Comparison of ENCODE assay signal across 9 cellular contexts in genomic region chr18:49723648-49724180, GRCh38.
DNase-seq lines count a peak whose midpoint lies in the region; ATAC-seq, FAIRE-seq and TF ChIP-seq lines count a peak whose summit lies in the region.
"Had no signal": no experiment of that assay in that cellular context is flagged by ENCODE, and none has a peak within 500 bp of the region (broad histone marks: within the 10 kb centered on the region; RNA-seq: fewer than 3 reads in every experiment).

No MANE protein-coding gene starts in this region.

- no peaks in the 10 kb centered on the region for H3K9me1 ChIP-seq in K562 (ENCODE audit: control insufficient read depth, insufficient read depth, low read length)

- ATAC-seq in GM18511 (IDR thresholded peaks at IDR 0.05; ENCODE audit: unreplicated experiment) (peak; percentile 48), HG03520 (IDR thresholded peaks at IDR 0.05; ENCODE audit: unreplicated experiment) (peak; percentile 43), K562 (no peak), pancreas (peak in 3 of 4 donors; percentile 46 to 66 (median 66)), HG03159 (IDR thresholded peaks at IDR 0.05; ENCODE audit: unreplicated experiment) (no peak)

- no peak for TF ChIP-seq POLR2A in K562 (conservative IDR thresholded peaks at IDR 0.05)

- CTCF ChIA-PET in K562 (lab: Yijun Ruan, JAX; ENCODE audit: low intra/inter-chr PET ratio), result no interaction called here

- POLR2A ChIA-PET in K562 (lab: Yijun Ruan, JAX), result interaction anchor here (0.5 kb wide), 1 partner anchor 1205 kb away, joined by 5 read pairs; no protein-coding TSS in a partner anchor

- H2AFZ ChIP-seq in K562 (ENCODE audit: low read depth, low read length), result no peak overlapping the region

- 2% methylated on average over 13 of the region's 13 CpGs for WGBS in K562 (ENCODE audit: insufficient coverage, low coverage, missing lambda C conversion rate)
- WGBS in pancreas, 2 donors, result 46 to 50% methylated on average over 13 of the region's 13 CpGs

- H3K4me3 ChIP-seq in K562, result no peak overlapping the region
- no peak overlapping the region for H3K4me3 ChIP-seq in pancreas

- H3K36me3 ChIP-seq in K562 (ENCODE audit: control insufficient read depth, insufficient read depth, low read length) (no peaks in the 10 kb centered on the region), pancreas (no peaks in the 10 kb centered on the region)

- no peak for TF ChIP-seq EP300 in K562 (IDR thresholded peaks at IDR 0.05; ENCODE audit: low read length)

- no peak for TF ChIP-seq RAD21 in K562 (CRISPR knock-in tag; conservative IDR thresholded peaks at IDR 0.05 in 1 of 2, IDR thresholded peaks at IDR 0.05 in 1 of 2)

- in situ Hi-C loops in K562 (cut with MboI), result no loop called here

- H3K9ac ChIP-seq in K562 (ENCODE audit: insufficient read depth in 1 of 2, low read depth in 2 of 2, low read length in 2 of 2), result no peak overlapping the region

- H3K9me3 ChIP-seq in K562 (replicated peaks; ENCODE audit: control insufficient read depth, insufficient read depth, low read depth, low read length) (no peaks in the 10 kb centered on the region), pancreas (no peaks in the 10 kb centered on the region)

- no peak for TF ChIP-seq CTCF in K562 (IDR thresholded peaks at IDR 0.05 in 2 of 3, conservative IDR thresholded peaks at IDR 0.05 in 1 of 3; ENCODE audit: insufficient read depth in 2 of 3, low read depth in 1 of 3, low read length in 3 of 3)
- no peak for TF ChIP-seq CTCF in pancreas (IDR thresholded peaks at IDR 0.05)

- no peaks in the 10 kb centered on the region for H3K79me2 ChIP-seq in K562 (ENCODE audit: control insufficient read depth, insufficient read depth, low read length)

- H3K27me3 ChIP-seq in K562 (ENCODE audit: control insufficient read depth in 2 of 2, insufficient read depth in 2 of 2, low read length in 2 of 2), result no peaks in the 10 kb centered on the region; a peak in 2 of 5 replicates
- no peaks in the 10 kb centered on the region for H3K27me3 ChIP-seq in pancreas

- no TSS peak for BruUV-seq in K562 (replicated peaks; lab: Mats Ljungman, UMichigan)

- no peak overlapping the region for H3K4me2 ChIP-seq in K562 (ENCODE audit: insufficient read depth, low read length)

- H3K4me1 ChIP-seq in K562 (replicated peaks in 1 of 2; ENCODE audit: control insufficient read depth in 2 of 2, insufficient read depth in 2 of 2, low read length in 2 of 2) (peaks cover 0 to 10% of the 10 kb centered on the region in 2 experiments; a peak in 4 of 5 replicates), pancreas (no peaks in the 10 kb centered on the region)

- H3K27ac ChIP-seq in K562 (ENCODE audit: extremely low read depth, low read depth, low read length) (no peak overlapping the region), pancreas (peak overlapping the region in 2 of 4 donors; percentile 41 to 58)

- H4K20me1 ChIP-seq in K562 (replicated peaks; ENCODE audit: control insufficient read depth, insufficient read depth, low read length), result no peaks in the 10 kb centered on the region

- intact Hi-C loops in K562 (cut with micrococcal nuclease) (loop anchor here (10.0 kb wide), 1 partner anchor 159 kb away; the partner anchor contains the start of gene LIPG), pancreas (cut with DNase I) (no loop called here)

- FAIRE-seq in K562 (lab: Jason Lieb, UNC) (no peak), pancreas (lab: Jason Lieb, UNC) (no peak)

- DNase-seq in K562 (ENCODE audit: extremely low read depth in 1 of 4, low spot score in 3 of 4), result no peak
- no peak for DNase-seq in pancreas
- DNase-seq in NCI-H345 treated with DMSO at 0.1 percent for 48 hours (lab: John Stamatoyannopoulos, UW; ENCODE audit: unreplicated experiment), result no peak
- no peak for DNase-seq in NCI-H187 treated with DMSO at 0.1 percent for 48 hours (lab: John Stamatoyannopoulos, UW)
- no peak for DNase-seq in NCI-H2107 (lab: John Stamatoyannopoulos, UW)
- DNase-seq: glutamatergic neuron had no signal

TF ChIP-seq in K562, 482 proteins besides CTCF, POLR2A, EP300 and RAD21 (continues in another document):
- TF ChIP-seq CHCHD3 (CRISPR knock-in tag; IDR thresholded peaks at IDR 0.05) (no peak), STAT5B (CRISPR knock-in tag; IDR thresholded peaks at IDR 0.05) (no peak), AFF4 (CRISPR knock-in tag; IDR thresholded peaks at IDR 0.05) (no peak), ATF3 (IDR thresholded peaks at IDR 0.05) (peak; percentile 52; the same call in 1 of the 2 replicates), ATF3 (CRISPR knock-in tag; conservative IDR thresholded peaks at IDR 0.05) (no peak), ZNF282 (CRISPR knock-in tag; IDR thresholded peaks at IDR 0.05) (no peak), HES1 (IDR thresholded peaks at IDR 0.05; ENCODE audit: low read depth) (0 out of 2 replicates have a peak, but pooled peaks have one; percentile 30), ZBTB34 (CRISPR knock-in tag; IDR thresholded peaks at IDR 0.05) (no peak), ZHX1 (conservative IDR thresholded peaks at IDR 0.05; ENCODE audit: low read length) (no peak), ZNF57 (CRISPR knock-in tag; IDR thresholded peaks at IDR 0.05) (no peak)

Comparison
In these comparisons a context has a peak if more than half of its experiments do, and no peak if none do; other contexts are left out.
1. ATAC-seq: peak in GM18511 (single experiment), HG03520 (single experiment) and pancreas (3 of 4); none in K562 (single experiment) and HG03159 (single experiment).